In genomic region chr1:27074175-27074780, GRCh38 we compare ENCODE assay signal across 1 cellular context.
A peak's percentile ranks its signal among the peaks of the same experiment; 100 is the strongest.
TF ChIP-seq lines count a peak whose summit lies in the region.

No MANE protein-coding gene starts in this region.

TF ChIP-seq in endothelial cell of umbilical vein, 7 proteins besides CTCF, POLR2A, EP300 and RAD21:
- peak; percentile 34 for TF ChIP-seq GATA2 (IDR thresholded peaks at IDR 0.05; ENCODE audit: insufficient read depth, insufficient read length, low read depth, low read length)
- TF ChIP-seq FOS (IDR thresholded peaks at IDR 0.05; ENCODE audit: borderline replicate concordance, insufficient read depth, low read length): peak; percentile 20
- TF ChIP-seq MYC (IDR thresholded peaks at IDR 0.05; ENCODE audit: low read depth, low read length): no peak
